In the genomic region with DNA sequence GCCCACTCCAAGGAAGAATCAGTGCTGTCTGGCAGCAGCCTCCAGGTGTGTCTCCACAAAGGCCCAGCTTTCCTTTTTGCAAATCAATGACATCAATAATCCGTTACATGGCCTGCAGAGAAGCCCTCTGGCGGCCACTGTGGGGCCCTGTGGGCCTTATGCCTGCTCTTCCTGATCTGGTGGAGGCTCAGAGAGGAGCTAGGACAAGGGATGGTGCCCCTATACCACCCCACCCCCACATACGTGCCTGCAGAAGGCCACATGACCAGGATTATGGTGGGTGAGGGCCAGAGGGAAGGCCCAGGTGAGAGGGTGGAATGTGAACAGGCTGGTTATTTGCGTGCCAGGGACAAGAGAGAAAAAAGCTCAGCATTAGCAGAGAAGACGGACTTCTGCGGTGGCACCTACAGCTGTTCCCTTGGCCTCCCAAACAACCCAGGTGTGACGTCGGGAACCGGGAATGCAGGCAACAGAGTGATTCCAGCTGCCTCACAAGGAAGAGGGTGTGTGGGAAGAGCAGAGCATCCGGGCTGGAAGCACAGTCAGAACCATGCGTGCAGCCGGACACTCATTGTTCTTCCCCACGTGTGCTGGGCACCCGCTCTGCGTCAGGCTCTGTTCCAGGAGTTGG, we compare ENCODE assay signal across 1 cellular context.
TF ChIP-seq lines count a peak whose summit lies in the region.

No MANE protein-coding gene starts in this region.

TF ChIP-seq in GM23338, 12 proteins besides CTCF, POLR2A, EP300 and RAD21:
- TF ChIP-seq, protein P1, sequence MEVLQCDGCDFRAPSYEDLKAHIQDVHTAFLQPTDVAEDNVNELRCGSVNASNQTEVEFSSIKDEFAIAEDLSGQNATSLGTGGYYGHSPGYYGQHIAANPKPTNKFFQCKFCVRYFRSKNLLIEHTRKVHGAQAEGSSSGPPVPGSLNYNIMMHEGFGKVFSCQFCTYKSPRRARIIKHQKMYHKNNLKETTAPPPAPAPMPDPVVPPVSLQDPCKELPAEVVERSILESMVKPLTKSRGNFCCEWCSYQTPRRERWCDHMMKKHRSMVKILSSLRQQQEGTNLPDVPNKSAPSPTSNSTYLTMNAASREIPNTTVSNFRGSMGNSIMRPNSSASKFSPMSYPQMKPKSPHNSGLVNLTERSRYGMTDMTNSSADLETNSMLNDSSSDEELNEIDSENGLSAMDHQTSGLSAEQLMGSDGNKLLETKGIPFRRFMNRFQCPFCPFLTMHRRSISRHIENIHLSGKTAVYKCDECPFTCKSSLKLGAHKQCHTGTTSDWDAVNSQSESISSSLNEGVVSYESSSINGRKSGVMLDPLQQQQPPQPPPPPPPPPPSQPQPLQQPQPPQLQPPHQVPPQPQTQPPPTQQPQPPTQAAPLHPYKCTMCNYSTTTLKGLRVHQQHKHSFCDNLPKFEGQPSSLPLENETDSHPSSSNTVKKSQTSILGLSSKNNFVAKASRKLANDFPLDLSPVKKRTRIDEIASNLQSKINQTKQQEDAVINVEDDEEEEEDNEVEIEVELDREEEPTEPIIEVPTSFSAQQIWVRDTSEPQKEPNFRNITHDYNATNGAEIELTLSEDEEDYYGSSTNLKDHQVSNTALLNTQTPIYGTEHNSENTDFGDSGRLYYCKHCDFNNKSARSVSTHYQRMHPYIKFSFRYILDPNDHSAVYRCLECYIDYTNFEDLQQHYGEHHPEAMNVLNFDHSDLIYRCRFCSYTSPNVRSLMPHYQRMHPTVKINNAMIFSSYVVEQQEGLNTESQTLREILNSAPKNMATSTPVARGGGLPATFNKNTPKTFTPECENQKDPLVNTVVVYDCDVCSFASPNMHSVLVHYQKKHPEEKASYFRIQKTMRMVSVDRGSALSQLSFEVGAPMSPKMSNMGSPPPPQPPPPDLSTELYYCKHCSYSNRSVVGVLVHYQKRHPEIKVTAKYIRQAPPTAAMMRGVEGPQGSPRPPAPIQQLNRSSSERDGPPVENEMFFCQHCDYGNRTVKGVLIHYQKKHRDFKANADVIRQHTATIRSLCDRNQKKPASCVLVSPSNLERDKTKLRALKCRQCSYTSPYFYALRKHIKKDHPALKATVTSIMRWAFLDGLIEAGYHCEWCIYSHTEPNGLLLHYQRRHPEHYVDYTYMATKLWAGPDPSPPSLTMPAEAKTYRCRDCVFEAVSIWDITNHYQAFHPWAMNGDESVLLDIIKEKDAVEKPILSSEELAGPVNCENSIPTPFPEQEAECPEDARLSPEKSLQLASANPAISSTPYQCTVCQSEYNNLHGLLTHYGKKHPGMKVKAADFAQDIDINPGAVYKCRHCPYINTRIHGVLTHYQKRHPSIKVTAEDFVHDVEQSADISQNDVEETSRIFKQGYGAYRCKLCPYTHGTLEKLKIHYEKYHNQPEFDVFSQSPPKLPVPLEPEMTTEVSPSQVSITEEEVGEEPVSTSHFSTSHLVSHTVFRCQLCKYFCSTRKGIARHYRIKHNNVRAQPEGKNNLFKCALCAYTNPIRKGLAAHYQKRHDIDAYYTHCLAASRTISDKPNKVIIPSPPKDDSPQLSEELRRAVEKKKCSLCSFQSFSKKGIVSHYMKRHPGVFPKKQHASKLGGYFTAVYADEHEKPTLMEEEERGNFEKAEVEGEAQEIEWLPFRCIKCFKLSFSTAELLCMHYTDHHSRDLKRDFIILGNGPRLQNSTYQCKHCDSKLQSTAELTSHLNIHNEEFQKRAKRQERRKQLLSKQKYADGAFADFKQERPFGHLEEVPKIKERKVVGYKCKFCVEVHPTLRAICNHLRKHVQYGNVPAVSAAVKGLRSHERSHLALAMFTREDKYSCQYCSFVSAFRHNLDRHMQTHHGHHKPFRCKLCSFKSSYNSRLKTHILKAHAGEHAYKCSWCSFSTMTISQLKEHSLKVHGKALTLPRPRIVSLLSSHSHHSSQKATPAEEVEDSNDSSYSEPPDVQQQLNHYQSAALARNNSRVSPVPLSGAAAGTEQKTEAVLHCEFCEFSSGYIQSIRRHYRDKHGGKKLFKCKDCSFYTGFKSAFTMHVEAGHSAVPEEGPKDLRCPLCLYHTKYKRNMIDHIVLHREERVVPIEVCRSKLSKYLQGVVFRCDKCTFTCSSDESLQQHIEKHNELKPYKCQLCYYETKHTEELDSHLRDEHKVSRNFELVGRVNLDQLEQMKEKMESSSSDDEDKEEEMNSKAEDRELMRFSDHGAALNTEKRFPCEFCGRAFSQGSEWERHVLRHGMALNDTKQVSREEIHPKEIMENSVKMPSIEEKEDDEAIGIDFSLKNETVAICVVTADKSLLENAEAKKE (CRISPR knock-in tag; IDR thresholded peaks at IDR 0.05), result no peak
- TF ChIP-seq CREB1 (CRISPR knock-in tag; IDR thresholded peaks at IDR 0.05; ENCODE audit: low read depth), result peak; percentile 30; the same call in 1 of the 2 replicates
TF ChIP-seq in GM23338: peak in this region for 1.
